ENCODE assay signal across 10 cellular contexts in the genomic region with DNA sequence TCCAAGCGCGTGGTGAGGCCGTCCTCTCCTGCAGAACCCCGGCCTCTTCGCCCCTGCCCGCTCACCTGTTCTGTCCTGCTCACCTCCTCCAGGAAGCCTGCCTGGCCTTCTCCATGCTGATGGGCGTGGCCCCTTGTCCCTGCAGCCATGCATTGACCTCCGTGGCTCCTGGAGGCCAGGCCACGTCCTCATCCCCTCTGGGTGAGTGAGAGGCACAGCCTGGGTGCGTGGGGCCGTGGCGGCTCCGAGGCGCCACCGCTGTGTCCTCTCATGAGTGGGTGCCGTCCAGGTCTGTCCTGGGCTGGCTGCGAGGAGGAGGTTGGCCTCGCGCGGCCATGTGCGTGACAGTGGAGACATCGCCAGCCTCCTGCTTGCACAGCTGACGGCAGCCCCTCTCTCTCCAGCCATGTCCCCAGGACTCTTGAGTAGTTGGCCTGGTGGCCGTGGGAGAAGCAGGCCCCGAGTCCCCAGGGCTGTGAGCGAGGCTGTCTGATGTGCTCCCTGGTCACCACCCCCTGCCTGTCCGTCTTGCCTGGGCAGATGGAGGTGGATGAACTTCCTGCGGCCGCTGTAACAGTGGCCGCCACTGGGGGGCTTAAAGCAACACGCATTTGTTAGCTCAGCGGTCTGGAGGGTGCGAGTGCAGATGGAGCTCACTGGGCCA. TPM values are rescaled to one million over a fixed set of nuclear protein-coding genes. Genes with fewer than 3 reads are reported as not detected.
DNase-seq lines count a peak whose midpoint lies in the region; ATAC-seq and TF ChIP-seq lines count a peak whose summit lies in the region.
"Had no signal": no experiment of that assay in that cellular context is flagged by ENCODE, and none has a peak within 500 bp of the region (broad histone marks: within the 10 kb centered on the region; RNA-seq: fewer than 3 reads in every experiment).

No MANE protein-coding gene starts in this region.

- in situ Hi-C loops in astrocyte of the cerebellum (cut with HindIII; ENCODE audit: low sequenced_read_pairs) = no loop called here

- TF ChIP-seq CTCF in BJ (IDR thresholded peaks at IDR 0.05; ENCODE audit: insufficient read depth, low read depth, low read length) (peak; percentile 51), HCT116 (IDR thresholded peaks at IDR 0.05 in 2 of 3, conservative IDR thresholded peaks at IDR 0.05 in 1 of 3; ENCODE audit: borderline replicate concordance in 1 of 3, insufficient read depth in 1 of 3, low read depth in 2 of 3, low read length in 2 of 3) (peak; percentile 32 to 54 (median 51); a peak in 5 of 6 replicates), astrocyte of the cerebellum (IDR thresholded peaks at IDR 0.05; ENCODE audit: low read depth, low read length, missing control alignments) (peak; percentile 65)

- H3K27me3 ChIP-seq in BJ (ENCODE audit: control insufficient read depth, insufficient read depth, low read length) (no peaks in the 10 kb centered on the region), HCT116 (ENCODE audit: insufficient read depth, low read length) (no peaks in the 10 kb centered on the region)

- DNase-seq in BJ (ENCODE audit: low read depth) (no peak), HCT116 (ENCODE audit: low read depth, low spot score) (peak; percentile 21), astrocyte of the cerebellum (ENCODE audit: low read depth) (no peak), left kidney (ENCODE audit: low read depth, low spot score) (peak; percentile 76)
- DNase-seq: NCI-H1048 had no signal

- H3K79me2 ChIP-seq in HCT116 (ENCODE audit: insufficient read depth, low read length) = no peaks in the 10 kb centered on the region

- BruUV-seq in HCT116 (replicated peaks; lab: Mats Ljungman, UMichigan) = no TSS peak

- RAD21 ChIA-PET in HCT116 (lab: Charles Lee; ENCODE audit: low non-redundant PET in 1 of 2, low total read pairs in 2 of 2, uncharacterized antibody in 2 of 2, unreplicated experiment in 2 of 2) = interaction anchor here in 1 of 2 experiments (1.0 kb wide), 1 partner anchor 31 kb away, joined by 5 read pairs; no protein-coding TSS in a partner anchor

- H3K4me1 ChIP-seq in HCT116 (ENCODE audit: control insufficient read depth in 1 of 2, insufficient read depth in 2 of 2, low read length in 2 of 2) = no peaks in the 10 kb centered on the region

- TF ChIP-seq POLR2A in HCT116 (IDR thresholded peaks at IDR 0.05; ENCODE audit: borderline replicate concordance, extremely low read depth, insufficient read depth, insufficient read length) = no peak

- no peaks in the 10 kb centered on the region for H3K9me2 ChIP-seq in HCT116 (ENCODE audit: insufficient read depth)

- no peak overlapping the region for H3K4me2 ChIP-seq in HCT116 (ENCODE audit: low read length)

- H3K36me3 ChIP-seq in BJ (ENCODE audit: control insufficient read depth, insufficient read depth, low read length) (no peaks in the 10 kb centered on the region), HCT116 (ENCODE audit: control insufficient read depth in 1 of 2, insufficient read depth in 2 of 2, low read length in 2 of 2) (no peaks in the 10 kb centered on the region; a peak in 1 of 4 replicates)

- H4K20me1 ChIP-seq in HCT116 (ENCODE audit: insufficient read depth) = no peaks in the 10 kb centered on the region

- no peaks in the 10 kb centered on the region for H3K9me3 ChIP-seq in HCT116 (ENCODE audit: control insufficient read depth in 1 of 2, insufficient read depth in 1 of 2, low read depth in 1 of 2, low read length in 2 of 2)

- no peak; the same call in 1 of the 2 replicates for TF ChIP-seq RAD21 in HCT116 (IDR thresholded peaks at IDR 0.05; ENCODE audit: low read depth)

- intact Hi-C loops in HCT116 (cut with micrococcal nuclease) = no loop called here

- no peak overlapping the region for H3K27ac ChIP-seq in HCT116 (ENCODE audit: low read depth, low read length)

- H3K9ac ChIP-seq in HCT116 (ENCODE audit: low read length) = no peak overlapping the region

- POLR2A ChIA-PET in BJ (lab: Charles Lee) (no interaction called here), HCT116 (lab: Charles Lee) (no interaction called here)

- no peak overlapping the region for H2AFZ ChIP-seq in HCT116 (ENCODE audit: low read depth, low read length, poor library complexity, severe bottlenecking)

- CTCF ChIA-PET in BJ (lab: Yijun Ruan, JAX) = interaction anchor here (1.2 to 1.3 kb wide), 3 partner anchors 20 to 66 kb away, joined by 3 to 4 read pairs (median 3); no protein-coding TSS in a partner anchor
- CTCF ChIA-PET in HCT116 (lab: Charles Lee) = interaction anchor here (0.6 to 1.3 kb wide), 5 partner anchors 10 to 97 kb away, joined by 3 to 12 read pairs (median 4); no protein-coding TSS in a partner anchor

- H3K4me3 ChIP-seq in BJ (ENCODE audit: low read depth, low read length) (no peak overlapping the region), HCT116 (replicated peaks in 1 of 2; ENCODE audit: low read depth in 1 of 2, low read length in 2 of 2) (no peak overlapping the region), astrocyte of the cerebellum (ENCODE audit: low read depth, low read length) (no peak overlapping the region)

- peak; percentile 87 for ATAC-seq in HCT116
- ATAC-seq in HG02938 (IDR thresholded peaks at IDR 0.05; ENCODE audit: unreplicated experiment) = no peak
- no peak for ATAC-seq in HG03442 (IDR thresholded peaks at IDR 0.05; ENCODE audit: unreplicated experiment)
- ATAC-seq in GM19463 (IDR thresholded peaks at IDR 0.05; ENCODE audit: unreplicated experiment) = no peak
- ATAC-seq in GM18867 (IDR thresholded peaks at IDR 0.05; ENCODE audit: unreplicated experiment) = no peak
- ATAC-seq: activated T-helper 17 cell treated with anti-CD3 and anti-CD28 coated beads, Interleukin-2, amount 50 U/mL, for 72 hours had no signal

TF ChIP-seq in HCT116, 20 proteins besides CTCF, POLR2A, EP300 and RAD21:
- no peak for TF ChIP-seq SRF (IDR thresholded peaks at IDR 0.05; ENCODE audit: low read depth)
- TF ChIP-seq, protein P1, sequence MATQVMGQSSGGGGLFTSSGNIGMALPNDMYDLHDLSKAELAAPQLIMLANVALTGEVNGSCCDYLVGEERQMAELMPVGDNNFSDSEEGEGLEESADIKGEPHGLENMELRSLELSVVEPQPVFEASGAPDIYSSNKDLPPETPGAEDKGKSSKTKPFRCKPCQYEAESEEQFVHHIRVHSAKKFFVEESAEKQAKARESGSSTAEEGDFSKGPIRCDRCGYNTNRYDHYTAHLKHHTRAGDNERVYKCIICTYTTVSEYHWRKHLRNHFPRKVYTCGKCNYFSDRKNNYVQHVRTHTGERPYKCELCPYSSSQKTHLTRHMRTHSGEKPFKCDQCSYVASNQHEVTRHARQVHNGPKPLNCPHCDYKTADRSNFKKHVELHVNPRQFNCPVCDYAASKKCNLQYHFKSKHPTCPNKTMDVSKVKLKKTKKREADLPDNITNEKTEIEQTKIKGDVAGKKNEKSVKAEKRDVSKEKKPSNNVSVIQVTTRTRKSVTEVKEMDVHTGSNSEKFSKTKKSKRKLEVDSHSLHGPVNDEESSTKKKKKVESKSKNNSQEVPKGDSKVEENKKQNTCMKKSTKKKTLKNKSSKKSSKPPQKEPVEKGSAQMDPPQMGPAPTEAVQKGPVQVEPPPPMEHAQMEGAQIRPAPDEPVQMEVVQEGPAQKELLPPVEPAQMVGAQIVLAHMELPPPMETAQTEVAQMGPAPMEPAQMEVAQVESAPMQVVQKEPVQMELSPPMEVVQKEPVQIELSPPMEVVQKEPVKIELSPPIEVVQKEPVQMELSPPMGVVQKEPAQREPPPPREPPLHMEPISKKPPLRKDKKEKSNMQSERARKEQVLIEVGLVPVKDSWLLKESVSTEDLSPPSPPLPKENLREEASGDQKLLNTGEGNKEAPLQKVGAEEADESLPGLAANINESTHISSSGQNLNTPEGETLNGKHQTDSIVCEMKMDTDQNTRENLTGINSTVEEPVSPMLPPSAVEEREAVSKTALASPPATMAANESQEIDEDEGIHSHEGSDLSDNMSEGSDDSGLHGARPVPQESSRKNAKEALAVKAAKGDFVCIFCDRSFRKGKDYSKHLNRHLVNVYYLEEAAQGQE (IDR thresholded peaks at IDR 0.05; ENCODE audit: low read depth) = no peak
- TF ChIP-seq FOSL1 (IDR thresholded peaks at IDR 0.05; ENCODE audit: low read depth) = no peak
- no peak for TF ChIP-seq SIN3A (IDR thresholded peaks at IDR 0.05; ENCODE audit: low read depth)
- no peak for TF ChIP-seq ELF1 (IDR thresholded peaks at IDR 0.05; ENCODE audit: borderline replicate concordance, low read depth)
- TF ChIP-seq ATF3 (IDR thresholded peaks at IDR 0.05) = no peak
- TF ChIP-seq TCF7L2 (IDR thresholded peaks at IDR 0.05; ENCODE audit: borderline replicate concordance, extremely low read depth, insufficient read depth, insufficient read length) = no peak
- TF ChIP-seq JUND (IDR thresholded peaks at IDR 0.05) = no peak
- TF ChIP-seq ZNF274 (IDR thresholded peaks at IDR 0.05; ENCODE audit: low read depth, low read length) = no peak
- TF ChIP-seq POLR2AphosphoS5 (IDR thresholded peaks at IDR 0.05; ENCODE audit: low read depth, low read length) = no peak
- no peak for TF ChIP-seq SP1 (IDR thresholded peaks at IDR 0.05; ENCODE audit: low read depth)
- TF ChIP-seq CEBPB (IDR thresholded peaks at IDR 0.05; ENCODE audit: low read depth) = no peak
- no peak for TF ChIP-seq EZH2 (IDR thresholded peaks at IDR 0.05)
- no peak for TF ChIP-seq ZFX (IDR thresholded peaks at IDR 0.05)
- no peak for TF ChIP-seq EZH2phosphoT487 (IDR thresholded peaks at IDR 0.05; ENCODE audit: borderline replicate concordance)
- TF ChIP-seq, protein P2, sequence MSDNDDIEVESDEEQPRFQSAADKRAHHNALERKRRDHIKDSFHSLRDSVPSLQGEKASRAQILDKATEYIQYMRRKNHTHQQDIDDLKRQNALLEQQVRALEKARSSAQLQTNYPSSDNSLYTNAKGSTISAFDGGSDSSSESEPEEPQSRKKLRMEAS (IDR thresholded peaks at IDR 0.05) = no peak
- TF ChIP-seq EGR1 (IDR thresholded peaks at IDR 0.05; ENCODE audit: low read depth) = no peak
- TF ChIP-seq YY1 (IDR thresholded peaks at IDR 0.05; ENCODE audit: extremely low read depth, insufficient replicate concordance, low read depth, low read length) = no peak

RNA-seq across cellular contexts. Expression of gene PRKCZ, which starts 58.1 kb away (rescaled TPM):
- 1.8 and 2.3 TPM in 2 replicates for polyA plus RNA-seq in BJ (2011; rRNA removed)
- 0.81 and 1.5 TPM in 2 replicates for polyA minus RNA-seq in BJ (2011; rRNA and poly(A)+ RNA removed)
- total RNA-seq in HCT116 (2021; ENCODE audit: unreplicated experiment) = 46.8 TPM
- polyA plus RNA-seq in HCT116 (2012) = 40.1 and 45.4 TPM in 2 replicates

Comparison
In these comparisons a context has a peak if more than half of its experiments do, and no peak if none do; other contexts are left out.
1. DNase-seq: peak in HCT116 (single experiment) and left kidney (single experiment); none in BJ (single experiment) and astrocyte of the cerebellum (single experiment).
2. Peak in every context shown above with its lines, with median percentiles within 50 percentile points of each other: CTCF ChIP-seq.